In the genomic region with DNA sequence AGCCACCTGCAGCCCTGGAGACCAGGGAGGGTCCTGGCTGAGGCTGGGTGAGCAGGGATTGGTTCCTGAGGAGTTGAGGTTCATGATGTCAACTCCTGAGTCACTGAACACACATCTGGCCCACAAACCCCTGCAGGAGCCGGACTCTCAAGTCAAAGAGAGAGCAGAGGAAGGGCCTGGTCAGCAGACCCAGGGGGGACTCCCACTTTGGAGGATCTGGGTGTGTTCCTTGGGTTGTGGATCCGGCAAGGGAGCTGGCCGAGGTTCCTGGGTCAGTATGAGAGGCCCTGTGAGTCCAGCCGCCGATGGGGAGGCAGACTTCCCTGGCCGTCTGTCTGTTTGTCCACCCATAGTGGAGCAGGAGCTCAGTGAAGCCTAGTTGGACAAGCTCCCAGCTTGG, we compare ENCODE assay signal across 20 cellular contexts. TPM values are rescaled to one million over a fixed set of nuclear protein-coding genes. Genes with fewer than 3 reads are reported as not detected.
DNase-seq lines count a peak whose midpoint lies in the region; ATAC-seq, FAIRE-seq and TF ChIP-seq lines count a peak whose summit lies in the region.
"Had no signal": no experiment of that assay in that cellular context is flagged by ENCODE, and none has a peak within 500 bp of the region (broad histone marks: within the 10 kb centered on the region; RNA-seq: fewer than 3 reads in every experiment).

No MANE protein-coding gene starts in this region.

- H3K27me3 ChIP-seq in HepG2 (ENCODE audit: control insufficient read depth in 1 of 2, insufficient read depth in 2 of 2, low read length in 2 of 2) (peaks cover 10 to 27% of the 10 kb centered on the region in 2 experiments), right lobe of liver (peaks cover 0 to 7% of the 10 kb centered on the region in 2 donors)

- no peak for FAIRE-seq in HepG2 (lab: Jason Lieb, UNC)
- FAIRE-seq: H1, HTR-8/SVneo had no signal

- no CpG with 5 or more reads among the region's 6 CpGs for WGBS in HepG2 (ENCODE audit: low lambda C conversion rate)
- no CpG with 5 or more reads among the region's 6 CpGs for WGBS in right lobe of liver (ENCODE audit: insufficient coverage, low coverage, low lambda C conversion rate, missing lambda C conversion rate)

- H3K79me2 ChIP-seq in HepG2 (ENCODE audit: insufficient read depth, low read length), result no peaks in the 10 kb centered on the region

- peak overlapping the region; percentile 34 for H3K4me2 ChIP-seq in HepG2 (ENCODE audit: low read depth, low read length)

- H3K27ac ChIP-seq in HepG2 (ENCODE audit: extremely low read length, insufficient read depth, low read length) (no peak overlapping the region), right lobe of liver (no peak overlapping the region)

- H3K36me3 ChIP-seq in HepG2 (replicated peaks in 1 of 2; ENCODE audit: control insufficient read depth in 1 of 2, insufficient read depth in 2 of 2, low read length in 2 of 2) (no peaks in the 10 kb centered on the region), right lobe of liver (no peaks in the 10 kb centered on the region)

- TF ChIP-seq POLR2A in HepG2 (IDR thresholded peaks at IDR 0.05; ENCODE audit: insufficient read depth in 1 of 2, low read depth in 2 of 2, low read length in 2 of 2) (no peak), right lobe of liver (IDR thresholded peaks at IDR 0.05) (no peak)

- TF ChIP-seq RAD21 in HepG2 (CRISPR knock-in tag; IDR thresholded peaks at IDR 0.05), result no peak

- no peak overlapping the region for H3K9ac ChIP-seq in HepG2 (ENCODE audit: insufficient read depth, low read depth, low read length)

- no peaks in the 10 kb centered on the region for H3K9me3 ChIP-seq in HepG2 (ENCODE audit: low read length)
- H3K9me3 ChIP-seq in right lobe of liver, result no peaks in the 10 kb centered on the region

- H4K20me1 ChIP-seq in HepG2 (ENCODE audit: insufficient read depth, low read length), result no peaks in the 10 kb centered on the region

- POLR2A ChIA-PET in HepG2 (lab: Yijun Ruan, JAX), result no interaction called here

- CTCF ChIA-PET in HepG2 (lab: Yijun Ruan, JAX; ENCODE audit: low intra/inter-chr PET ratio, low total read pairs), result no interaction called here

- ATAC-seq in HepG2, result no peak
- ATAC-seq in right lobe of liver, result no peak

- no peak overlapping the region for H2AFZ ChIP-seq in HepG2 (ENCODE audit: low read length)

- TF ChIP-seq EP300 in HepG2 (IDR thresholded peaks at IDR 0.05; ENCODE audit: low read depth in 2 of 2, low read length in 2 of 2) (no peak), HepG2 (CRISPR knock-in tag; IDR thresholded peaks at IDR 0.05; ENCODE audit: borderline replicate concordance) (no peak)

- TF ChIP-seq CTCF in HepG2 (CRISPR knock-in tag; IDR thresholded peaks at IDR 0.05), result no peak
- TF ChIP-seq CTCF in right lobe of liver (IDR thresholded peaks at IDR 0.05), result no peak
- no peak for TF ChIP-seq CTCF in choroid plexus epithelial cell (conservative IDR thresholded peaks at IDR 0.05; ENCODE audit: low read depth, low read length)

- peak overlapping the region in 1 of 3 experiments; percentile 32; a peak in 1 of 6 replicates for H3K4me3 ChIP-seq in HepG2 (replicated peaks in 1 of 3; ENCODE audit: insufficient read depth in 1 of 3, low read depth in 2 of 3, low read length in 3 of 3)
- no peak overlapping the region for H3K4me3 ChIP-seq in right lobe of liver
- no peak overlapping the region for H3K4me3 ChIP-seq in choroid plexus epithelial cell (ENCODE audit: low read depth, low read length)

- intact Hi-C loops in HepG2 (cut with micrococcal nuclease; ENCODE audit: unreplicated experiment) (no loop called here), right lobe of liver (cut with DNase I) (no loop called here)

- H3K4me1 ChIP-seq in HepG2 (ENCODE audit: insufficient read depth, low read length), result peaks cover 47% of the 10 kb centered on the region
- peaks cover 0 to 3% (median 0%) of the 10 kb centered on the region in 4 donors for H3K4me1 ChIP-seq in right lobe of liver

- in situ Hi-C loops in HepG2 (cut with HindIII; ENCODE audit: extremely low pct_ligation_motif_present, low pct_unique_long_range_greater_than_20kb), result no loop called here

- no peak for DNase-seq in HepG2 (ENCODE audit: low spot score)
- no peak for DNase-seq in right lobe of liver
- peak; percentile 23 for DNase-seq in M059J (ENCODE audit: low read depth)
- DNase-seq in choroid plexus epithelial cell (ENCODE audit: low read depth), result peak; percentile 44
- no peak for DNase-seq in NCI-H1417 treated with DMSO at 0.1 percent for 48 hours (lab: John Stamatoyannopoulos, UW)
- DNase-seq in DMS153 (lab: John Stamatoyannopoulos, UW), result no peak
- no peak for DNase-seq in DMS 273 treated with DMSO at 0.1 percent for 48 hours (lab: John Stamatoyannopoulos, UW)
- DNase-seq: CD4-positive, CD25-positive, alpha-beta regulatory T cell; GF-D8; NCI-H1417; NCI-H187; NCI-H2107; NCI-H446 treated with DMSO at 0.1 percent for 48 hours; NCI-H526 treated with DMSO at 0.1 percent for 48 hours; SHP77 had no signal

- no TSS peak for BruUV-seq in HepG2 (replicated peaks; lab: Mats Ljungman, UMichigan)

TF ChIP-seq in HepG2, 621 proteins besides CTCF, POLR2A, EP300 and RAD21 (continues in another document):
- TF ChIP-seq SUZ12 (IDR thresholded peaks at IDR 0.05; ENCODE audit: low read depth, low read length), result no peak
- TF ChIP-seq TFDP1 (CRISPR knock-in tag; IDR thresholded peaks at IDR 0.05; ENCODE audit: borderline replicate concordance), result no peak
- no peak for TF ChIP-seq HMG20A (CRISPR knock-in tag; IDR thresholded peaks at IDR 0.05; ENCODE audit: borderline replicate concordance)
- no peak for TF ChIP-seq CAMTA2 (CRISPR knock-in tag; IDR thresholded peaks at IDR 0.05; ENCODE audit: borderline replicate concordance)
- TF ChIP-seq ZNF343 (CRISPR knock-in tag; IDR thresholded peaks at IDR 0.05), result no peak

RNA-seq across cellular contexts. Expression of gene SLC7A10, which starts 4.0 kb away (rescaled TPM):
- 0.41 and 2.2 TPM in 2 replicates for total RNA-seq in HepG2 (2016; rRNA removed; fragmentation: Illumina TruSeq; extraction: Trizol)
- total RNA-seq in HepG2 (2016; cell fraction: cytosol; rRNA removed; fragmentation: Illumina TruSeq; extraction: Trizol; ENCODE audit: low read depth), result 2.6 and 2.7 TPM in 2 replicates
- total RNA-seq in HepG2 (2016; cell fraction: insoluble cytoplasmic fraction; rRNA removed; fragmentation: Illumina TruSeq; extraction: Trizol), result 0.51 and 1.7 TPM in 2 replicates
- 1.5 and 1.7 TPM in 2 replicates for total RNA-seq in HepG2 (2016; cell fraction: membrane; rRNA removed; fragmentation: Illumina TruSeq; extraction: Trizol)
- total RNA-seq in HepG2 (2016; cell fraction: nucleus; rRNA removed; fragmentation: Illumina TruSeq; extraction: Trizol), result 1.7 and 2.4 TPM in 2 replicates
- 1.1 TPM in 2 replicates for polyA plus RNA-seq in HepG2 (2011; rRNA removed)
- polyA plus RNA-seq in HepG2 (2011; cell fraction: cytosol; rRNA removed), result 0.85 and 1.0 TPM in 2 replicates
- polyA plus RNA-seq in HepG2 (2011; cell fraction: nucleus; rRNA removed), result 4.6 and 6.0 TPM in 2 replicates
- 0.63 and 0.66 TPM in 2 replicates for polyA plus RNA-seq in HepG2 (2012)
- polyA plus RNA-seq in HepG2 (2016; cell fraction: cytosol; fragmentation: Illumina TruSeq; extraction: Trizol; ENCODE audit: low read depth), result 2.1 and 2.7 TPM in 2 replicates
- 1.1 and 1.2 TPM in 2 replicates for polyA plus RNA-seq in HepG2 (2016; cell fraction: insoluble cytoplasmic fraction; fragmentation: Illumina TruSeq; extraction: Trizol; ENCODE audit: low read depth)
- 2.4 and 2.6 TPM in 2 replicates for polyA plus RNA-seq in HepG2 (2016; cell fraction: membrane; fragmentation: Illumina TruSeq; extraction: Trizol; ENCODE audit: low read depth)
- 5.9 and 6.0 TPM in 2 replicates for polyA plus RNA-seq in HepG2 (2016; cell fraction: nucleus; fragmentation: Illumina TruSeq; extraction: Trizol; ENCODE audit: insufficient read depth, low read depth)
- 1.7 TPM in 1 of 2 replicates, not detected in the other for polyA minus RNA-seq in HepG2 (2011; rRNA and poly(A)+ RNA removed; ENCODE audit: low replicate concordance)
- 0.35 and 0.40 TPM in 2 replicates for polyA minus RNA-seq in HepG2 (2011; cell fraction: cytosol; rRNA and poly(A)+ RNA removed)
- polyA minus RNA-seq in HepG2 (2011; cell fraction: nucleus; rRNA and poly(A)+ RNA removed), result 0.62 and 0.64 TPM in 2 replicates
- total RNA-seq in right lobe of liver, result not detected
- not detected in 2 replicates for total RNA-seq in M059J (2014; rRNA removed; shearing (Covaris generic))
- total RNA-seq: CD4-positive, CD25-positive, alpha-beta regulatory T cell; RPMI7951 had no signal
- polyA plus RNA-seq: BJ, IgD-negative memory B cell had no signal

RNA-seq across cellular contexts. Expression of gene LRP3, which starts 27.5 kb away (rescaled TPM):
- total RNA-seq in HepG2 (2016; rRNA removed; fragmentation: Illumina TruSeq; extraction: Trizol) (45.1 and 51.6 TPM in 2 replicates), right lobe of liver (10 to 100 TPM; 25.2 to 40.7 (median 33.7) TPM)
- 34.5 and 35.4 TPM in 2 replicates for total RNA-seq in HepG2 (2016; cell fraction: cytosol; rRNA removed; fragmentation: Illumina TruSeq; extraction: Trizol; ENCODE audit: low read depth)
- 39.3 and 56.4 TPM in 2 replicates for total RNA-seq in HepG2 (2016; cell fraction: insoluble cytoplasmic fraction; rRNA removed; fragmentation: Illumina TruSeq; extraction: Trizol)
- total RNA-seq in HepG2 (2016; cell fraction: membrane; rRNA removed; fragmentation: Illumina TruSeq; extraction: Trizol), result 85.6 and 91.5 TPM in 2 replicates
- total RNA-seq in HepG2 (2016; cell fraction: nucleus; rRNA removed; fragmentation: Illumina TruSeq; extraction: Trizol), result 24.3 and 30.9 TPM in 2 replicates
- 17.6 and 30.3 TPM in 2 replicates for polyA plus RNA-seq in HepG2 (2011; rRNA removed)
- polyA plus RNA-seq in HepG2 (2011; cell fraction: cytosol; rRNA removed), result 9.6 and 22.4 TPM in 2 replicates
- polyA plus RNA-seq in HepG2 (2011; cell fraction: nucleus; rRNA removed), result 49.0 and 59.4 TPM in 2 replicates
- 12.5 and 18.3 TPM in 2 replicates for polyA plus RNA-seq in HepG2 (2012)
- polyA plus RNA-seq in HepG2 (2016; cell fraction: cytosol; fragmentation: Illumina TruSeq; extraction: Trizol; ENCODE audit: low read depth), result 46.7 and 50.1 TPM in 2 replicates
- polyA plus RNA-seq in HepG2 (2016; cell fraction: insoluble cytoplasmic fraction; fragmentation: Illumina TruSeq; extraction: Trizol; ENCODE audit: low read depth), result 41.6 and 54.2 TPM in 2 replicates
- polyA plus RNA-seq in HepG2 (2016; cell fraction: membrane; fragmentation: Illumina TruSeq; extraction: Trizol; ENCODE audit: low read depth), result 92.1 and 104 TPM in 2 replicates
- polyA plus RNA-seq in HepG2 (2016; cell fraction: nucleus; fragmentation: Illumina TruSeq; extraction: Trizol; ENCODE audit: insufficient read depth, low read depth), result 70.1 and 70.6 TPM in 2 replicates
- polyA minus RNA-seq in HepG2 (2011; rRNA and poly(A)+ RNA removed; ENCODE audit: low replicate concordance), result 11.9 and 50.0 TPM in 2 replicates
- polyA minus RNA-seq in HepG2 (2011; cell fraction: cytosol; rRNA and poly(A)+ RNA removed), result 9.7 and 13.5 TPM in 2 replicates
- 10.3 TPM in 2 replicates for polyA minus RNA-seq in HepG2 (2011; cell fraction: nucleus; rRNA and poly(A)+ RNA removed)
- total RNA-seq in M059J (2014; rRNA removed; shearing (Covaris generic)), result 2.0 and 2.1 TPM in 2 replicates
- total RNA-seq: CD4-positive, CD25-positive, alpha-beta regulatory T cell had no signal
- polyA plus RNA-seq: CD4-positive, CD25-positive, alpha-beta regulatory T cell; IgD-negative memory B cell had no signal

Comparison
In these comparisons a context has a peak if more than half of its experiments do, and no peak if none do; other contexts are left out.
1. DNase-seq: peak in M059J (single experiment) and choroid plexus epithelial cell (single experiment); none in HepG2 (single experiment), right lobe of liver (0 of 3), NCI-H1417 treated with DMSO at 0.1 percent for 48 hours (single experiment), DMS153 (single experiment) and DMS 273 treated with DMSO at 0.1 percent for 48 hours (single experiment).